In the genomic region with DNA sequence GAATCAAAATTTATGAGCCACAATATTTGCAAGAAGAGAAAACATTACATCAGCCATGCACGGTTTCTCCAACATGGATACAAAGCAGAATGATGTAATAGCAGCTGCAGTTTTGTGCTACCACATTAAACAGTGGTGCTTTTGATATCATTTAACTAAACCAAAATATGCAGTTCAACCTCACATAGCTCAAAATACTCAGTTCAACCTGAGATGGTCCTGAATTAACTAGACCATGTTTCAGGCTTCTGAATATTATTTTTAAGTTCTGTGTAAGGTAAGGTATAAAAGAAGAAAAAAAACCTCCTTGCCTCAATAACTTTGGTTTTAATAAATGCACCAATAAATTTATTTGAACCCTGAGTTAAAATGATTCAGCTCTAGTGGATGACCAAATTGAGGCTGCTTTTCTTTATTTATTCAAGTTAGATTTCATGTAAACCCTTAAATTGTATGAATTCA, we compare ENCODE assay signal across 12 cellular contexts. TPM values are rescaled to one million over a fixed set of nuclear protein-coding genes. Genes with fewer than 3 reads are reported as not detected.
DNase-seq lines count a peak whose midpoint lies in the region; ATAC-seq, FAIRE-seq and TF ChIP-seq lines count a peak whose summit lies in the region.
"Had no signal": no experiment of that assay in that cellular context is flagged by ENCODE, and none has a peak within 500 bp of the region (broad histone marks: within the 10 kb centered on the region; RNA-seq: fewer than 3 reads in every experiment).

No MANE protein-coding gene starts in this region.

- no peak for DNase-seq in H54 (ENCODE audit: insufficient read length, low spot score)
- DNase-seq in SW480 (ENCODE audit: low spot score) = peak; percentile 82
- peak; percentile 24 to 79 for DNase-seq in foreskin fibroblast
- DNase-seq in mesothelial cell of epicardium (ENCODE audit: low spot score in 2 of 2, unreplicated experiment in 2 of 2) = no peak
- no peak for DNase-seq in T1000 (lab: John Stamatoyannopoulos, UW)
- DNase-seq in AG08395 (ENCODE audit: low spot score) = no peak
- DNase-seq: activated CD4-positive, CD25-positive, alpha-beta regulatory T cell treated with anti-CD3 and anti-CD28 coated beads, Interleukin-2, amount 50 U/mL, for 72 hours; NCI-H526 treated with DMSO at 0.1 percent for 48 hours; thyroid gland had no signal

- TF ChIP-seq POLR2A in H54 (IDR thresholded peaks at IDR 0.05; ENCODE audit: low read depth, low read length) = no peak

- no peaks in the 10 kb centered on the region for H3K27me3 ChIP-seq in ACC112 (ENCODE audit: insufficient read depth, low read length)
- H3K27me3 ChIP-seq: thyroid gland had no signal

- TF ChIP-seq CTCF in foreskin fibroblast (IDR thresholded peaks at IDR 0.05; ENCODE audit: low read depth, low read length) = no peak
- TF ChIP-seq CTCF in mesothelial cell of epicardium (IDR thresholded peaks at IDR 0.05; ENCODE audit: unreplicated experiment) = no peak

- H3K79me2 ChIP-seq in ACC112 (ENCODE audit: control insufficient read depth, insufficient read depth, low read length, unreplicated experiment) = no peaks in the 10 kb centered on the region

- H3K9me3 Mint-ChIP-seq in mesothelial cell of epicardium = peaks cover 4% of the 10 kb centered on the region

- peaks cover 7% of the 10 kb centered on the region for H3K36me3 Mint-ChIP-seq in mesothelial cell of epicardium

- no peaks in the 10 kb centered on the region for H3K36me3 ChIP-seq in ACC112 (ENCODE audit: insufficient read depth, low read length)
- H3K36me3 ChIP-seq: thyroid gland had no signal

- H3K27me3 Mint-ChIP-seq in mesothelial cell of epicardium (ENCODE audit: low read depth) = peaks cover under 1% of the 10 kb centered on the region
- H3K27me3 Mint-ChIP-seq: activated naive CD8-positive, alpha-beta T cell had no signal

- FAIRE-seq in H54 (lab: Jason Lieb, UNC) = peak; percentile 67

- peak overlapping the region; percentile 79 for H2AFZ ChIP-seq in ACC112 (ENCODE audit: low read length, unreplicated experiment)

- H3K4me3 ChIP-seq in ACC112 (ENCODE audit: low read depth, low read length) = peak overlapping the region; percentile 33; the same call in 1 of the 2 replicates
- H3K4me3 ChIP-seq in foreskin fibroblast (ENCODE audit: low read depth in 1 of 2, low read length in 2 of 2) = no peak overlapping the region
- H3K4me3 ChIP-seq: thyroid gland had no signal

- no peak for ATAC-seq in GM21825 (IDR thresholded peaks at IDR 0.05; ENCODE audit: unreplicated experiment)

- H3K4me1 Mint-ChIP-seq in mesothelial cell of epicardium = no peaks in the 10 kb centered on the region

- H3K27ac ChIP-seq in ACC112 (ENCODE audit: low read depth, low read length) = peak overlapping the region; percentile 42
- H3K27ac ChIP-seq: thyroid gland had no signal

- H3K4me3 Mint-ChIP-seq in mesothelial cell of epicardium = no peak overlapping the region
- H3K4me3 Mint-ChIP-seq: activated naive CD8-positive, alpha-beta T cell had no signal

- peaks cover 8% of the 10 kb centered on the region for H3K4me1 ChIP-seq in ACC112 (ENCODE audit: control insufficient read depth, insufficient read depth, low read length, unreplicated experiment)
- H3K4me1 ChIP-seq: thyroid gland had no signal

- H3K27ac Mint-ChIP-seq in mesothelial cell of epicardium = no peak overlapping the region
- H3K27ac Mint-ChIP-seq: activated naive CD8-positive, alpha-beta T cell had no signal

RNA-seq across cellular contexts. Expression of a gene that starts 18.8 kb away (rescaled TPM):
- not detected in 3 replicates for total RNA-seq in mesothelial cell of epicardium

Comparison
In these comparisons a context has a peak if more than half of its experiments do, and no peak if none do; other contexts are left out.
1. DNase-seq: peak in SW480 (single experiment) and foreskin fibroblast (2 of 2); none in H54 (single experiment), mesothelial cell of epicardium (0 of 2), T1000 (single experiment) and AG08395 (single experiment).